14 cellular contexts compared by ENCODE assay signal in the genomic region with DNA sequence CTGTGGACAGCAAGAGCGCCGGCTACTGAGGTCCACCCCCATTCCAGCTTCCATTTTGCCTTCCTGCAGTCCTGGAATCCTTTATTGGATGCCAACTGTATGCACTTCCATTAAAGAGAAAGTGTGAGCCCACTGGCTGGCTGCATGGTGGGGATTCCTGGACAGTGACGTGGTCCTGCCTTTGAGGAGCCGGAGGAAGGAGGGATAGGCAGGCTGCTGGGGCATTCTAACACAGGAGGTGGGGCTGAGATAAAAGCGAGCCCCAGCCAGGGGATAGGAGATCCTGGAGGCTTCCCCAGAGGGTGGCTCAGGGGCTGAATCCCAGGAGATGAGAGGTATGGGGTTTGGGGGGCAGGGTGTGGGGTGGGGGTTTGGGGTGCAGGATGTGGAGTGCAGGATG.
DNase-seq lines count a peak whose midpoint lies in the region; ATAC-seq and TF ChIP-seq lines count a peak whose summit lies in the region.
"Had no signal": no experiment of that assay in that cellular context is flagged by ENCODE, and none has a peak within 500 bp of the region (broad histone marks: within the 10 kb centered on the region; RNA-seq: fewer than 3 reads in every experiment).

No MANE protein-coding gene starts in this region.

- H3K36me3 Mint-ChIP-seq in activated T-cell treated with anti-CD3 and anti-CD28 coated beads, Interleukin-2, amount 50 U/mL, for 24 hours (ENCODE audit: low read depth), result no peaks in the 10 kb centered on the region
- no peaks in the 10 kb centered on the region for H3K36me3 Mint-ChIP-seq in activated T-cell treated with anti-CD3 and anti-CD28 coated beads, Interleukin-2, amount 50 U/mL, for 72 hours (ENCODE audit: insufficient read depth in 2 of 2)
- H3K36me3 Mint-ChIP-seq in chondrocyte (ENCODE audit: low read depth), result no peaks in the 10 kb centered on the region

- intact Hi-C loops in posterior vena cava (cut with DNase I), result no loop called here

- H3K9me3 Mint-ChIP-seq in activated T-cell treated with anti-CD3 and anti-CD28 coated beads, Interleukin-2, amount 50 U/mL, for 24 hours, result no peaks in the 10 kb centered on the region
- no peaks in the 10 kb centered on the region for H3K9me3 Mint-ChIP-seq in activated T-cell treated with anti-CD3 and anti-CD28 coated beads, Interleukin-2, amount 50 U/mL, for 72 hours
- no peaks in the 10 kb centered on the region for H3K9me3 Mint-ChIP-seq in chondrocyte (ENCODE audit: low read depth)
- H3K9me3 Mint-ChIP-seq: CD4-positive, alpha-beta T cell had no signal

- peaks cover 28% of the 10 kb centered on the region for H3K27me3 Mint-ChIP-seq in activated T-cell treated with anti-CD3 and anti-CD28 coated beads, Interleukin-2, amount 50 U/mL, for 24 hours
- peaks cover 3% of the 10 kb centered on the region for H3K27me3 Mint-ChIP-seq in activated T-cell treated with anti-CD3 and anti-CD28 coated beads, Interleukin-2, amount 50 U/mL, for 72 hours (ENCODE audit: low read depth)
- H3K27me3 Mint-ChIP-seq in chondrocyte (ENCODE audit: low read depth), result peaks cover 8% of the 10 kb centered on the region

- no peaks in the 10 kb centered on the region for H3K4me1 Mint-ChIP-seq in activated T-cell treated with anti-CD3 and anti-CD28 coated beads, Interleukin-2, amount 50 U/mL, for 24 hours (ENCODE audit: low read depth)
- no peaks in the 10 kb centered on the region for H3K4me1 Mint-ChIP-seq in activated T-cell treated with anti-CD3 and anti-CD28 coated beads, Interleukin-2, amount 50 U/mL, for 72 hours (ENCODE audit: low read depth)
- H3K4me1 Mint-ChIP-seq in chondrocyte (ENCODE audit: low read depth), result no peaks in the 10 kb centered on the region

- no peak overlapping the region for H3K4me3 Mint-ChIP-seq in activated T-cell treated with anti-CD3 and anti-CD28 coated beads, Interleukin-2, amount 50 U/mL, for 24 hours
- no peak overlapping the region for H3K4me3 Mint-ChIP-seq in activated T-cell treated with anti-CD3 and anti-CD28 coated beads, Interleukin-2, amount 50 U/mL, for 72 hours
- no peak overlapping the region for H3K4me3 Mint-ChIP-seq in chondrocyte (ENCODE audit: unreplicated experiment)
- H3K4me3 Mint-ChIP-seq: CD4-positive, alpha-beta T cell had no signal

- H3K27ac Mint-ChIP-seq in activated T-cell treated with anti-CD3 and anti-CD28 coated beads, Interleukin-2, amount 50 U/mL, for 24 hours, result no peak overlapping the region
- no peak overlapping the region for H3K27ac Mint-ChIP-seq in activated T-cell treated with anti-CD3 and anti-CD28 coated beads, Interleukin-2, amount 50 U/mL, for 72 hours
- no peak overlapping the region for H3K27ac Mint-ChIP-seq in chondrocyte (ENCODE audit: unreplicated experiment)
- H3K27ac Mint-ChIP-seq: CD4-positive, alpha-beta T cell had no signal

- ATAC-seq in activated T-cell treated with anti-CD3 and anti-CD28 coated beads, Interleukin-2, amount 50 U/mL, for 72 hours (replicated peaks in 1 of 2), result no peak
- ATAC-seq in left lobe of liver, result no peak
- ATAC-seq in GM21515 (IDR thresholded peaks at IDR 0.05; ENCODE audit: unreplicated experiment), result no peak
- ATAC-seq: A549, GM12878 had no signal

- peak; percentile 8 for DNase-seq in activated T-cell treated with anti-CD3 and anti-CD28 coated beads, Interleukin-2, amount 50 U/mL, for 24 hours
- no peak for DNase-seq in activated T-cell treated with anti-CD3 and anti-CD28 coated beads, Interleukin-2, amount 50 U/mL, for 72 hours
- DNase-seq in ELF-1 (ENCODE audit: low read depth, low spot score) (peak; percentile 75), chondrocyte (ENCODE audit: low spot score) (peak; percentile 70), posterior vena cava (ENCODE audit: low spot score) (peak; percentile 49), GOT3 (lab: John Stamatoyannopoulos, UW) (no peak), left lobe of liver (ENCODE audit: low spot score) (no peak)
- DNase-seq: AML-193; Caco-2; CD4-positive, alpha-beta T cell; HCEC 1CT had no signal

- TF ChIP-seq CTCF in chondrocyte (IDR thresholded peaks at IDR 0.05), result no peak

Comparison
In these comparisons a context has a peak if more than half of its experiments do, and no peak if none do; other contexts are left out.
1. DNase-seq: peak in activated T-cell treated with anti-CD3 and anti-CD28 coated beads, Interleukin-2, amount 50 U/mL, for 24 hours (single experiment), ELF-1 (single experiment), chondrocyte (single experiment) and posterior vena cava (single experiment); none in activated T-cell treated with anti-CD3 and anti-CD28 coated beads, Interleukin-2, amount 50 U/mL, for 72 hours (0 of 2), GOT3 (single experiment) and left lobe of liver (single experiment).